14 cellular contexts compared by ENCODE assay signal in the genomic region with DNA sequence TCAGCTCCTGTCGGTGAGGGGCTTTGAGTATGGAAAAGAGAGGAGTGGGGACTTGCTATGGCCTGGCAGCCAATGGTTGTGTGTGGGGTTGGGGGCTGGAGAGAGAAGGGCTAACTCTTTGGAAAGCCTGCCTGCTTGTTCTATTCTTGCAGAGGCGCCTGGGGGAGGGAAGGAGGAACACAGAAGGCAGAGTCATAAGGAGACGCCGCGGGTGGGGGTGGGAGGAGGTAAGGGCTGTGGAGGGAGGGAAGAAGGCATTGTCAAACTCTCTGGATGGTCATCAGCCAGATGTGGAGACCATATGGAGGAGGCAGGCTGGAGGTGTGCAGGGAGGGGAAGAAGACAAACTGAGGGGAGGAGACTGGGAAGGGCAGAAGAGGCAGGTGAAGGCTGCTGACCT.
"Had no signal": no experiment of that assay in that cellular context is flagged by ENCODE, and none has a peak within 500 bp of the region (broad histone marks: within the 10 kb centered on the region; RNA-seq: fewer than 3 reads in every experiment).

No MANE protein-coding gene starts in this region.

- H3K9me3 ChIP-seq: breast epithelium, sigmoid colon, suprapubic skin had no signal

- H3K4me1 Mint-ChIP-seq: activated naive CD8-positive, alpha-beta T cell treated with anti-CD3 and anti-CD28 coated beads, Interleukin-2, amount 10 ng/mL, durations not matched to agents 7 days and 5 days had no signal

- H3K4me3 ChIP-seq: breast epithelium, sigmoid colon, suprapubic skin had no signal

- H3K27me3 Mint-ChIP-seq: activated CD4-positive, alpha-beta memory T cell treated with anti-CD3 and anti-CD28 coated beads for 36 hours had no signal

- ATAC-seq: activated T-cell treated with anti-CD3 and anti-CD28 coated beads, Interleukin-2, amount 50 U/mL, for 72 hours had no signal

- H3K27ac Mint-ChIP-seq: activated CD4-positive, alpha-beta memory T cell treated with anti-CD3 and anti-CD28 coated beads for 36 hours; activated naive CD8-positive, alpha-beta T cell treated with anti-CD3 and anti-CD28 coated beads, Interleukin-2, amount 10 ng/mL, durations not matched to agents 7 days and 5 days; activated T-cell treated with anti-CD3 and anti-CD28 coated beads, Interleukin-2, amount 50 U/mL, for 72 hours; nephron progenitor cell had no signal

- H3K36me3 ChIP-seq: breast epithelium, sigmoid colon, suprapubic skin had no signal

- H3K27ac ChIP-seq: breast epithelium, suprapubic skin had no signal

- DNase-seq: activated CD4-positive, alpha-beta memory T cell treated with anti-CD3 and anti-CD28 coated beads for 36 hours; activated CD4-positive, CD25-positive, alpha-beta regulatory T cell treated with anti-CD3 and anti-CD28 coated beads, Interleukin-2, amount 50 U/mL, for 72 hours; activated CD8-positive, alpha-beta memory T cell treated with anti-CD3 and anti-CD28 coated beads, Interleukin-2, amount 50 U/mL, for 4 hours; activated gamma-delta T cell treated with Interleukin-2 at 50 U/mL for 16 hours; activated naive CD8-positive, alpha-beta T cell treated with anti-CD3 and anti-CD28 coated beads, Interleukin-2, amount 10 ng/mL, durations not matched to agents 7 days and 5 days; activated T-cell treated with anti-CD3 and anti-CD28 coated beads, Interleukin-2, amount 50 U/mL, for 72 hours; foreskin melanocyte; islet precursor cell; nephron progenitor cell; sigmoid colon; stimulated activated CD4-positive, alpha-beta T cell treated with anti-CD3 and anti-CD28 coated beads, Interleukin-2, amount 100 ng/mL, for 24 hours; stimulated activated naive CD4-positive, alpha-beta T cell treated with Interleukin-2 at 50 U/mL for 16 hours had no signal

- H3K36me3 Mint-ChIP-seq: activated CD4-positive, alpha-beta memory T cell treated with anti-CD3 and anti-CD28 coated beads for 36 hours; activated naive CD8-positive, alpha-beta T cell treated with anti-CD3 and anti-CD28 coated beads, Interleukin-2, amount 10 ng/mL, durations not matched to agents 7 days and 5 days had no signal

- H3K27me3 ChIP-seq: breast epithelium, sigmoid colon, suprapubic skin had no signal

- H3K4me3 Mint-ChIP-seq: activated CD4-positive, alpha-beta memory T cell treated with anti-CD3 and anti-CD28 coated beads for 36 hours; activated naive CD8-positive, alpha-beta T cell treated with anti-CD3 and anti-CD28 coated beads, Interleukin-2, amount 10 ng/mL, durations not matched to agents 7 days and 5 days; activated T-cell treated with anti-CD3 and anti-CD28 coated beads, Interleukin-2, amount 50 U/mL, for 72 hours had no signal

- H3K9me3 Mint-ChIP-seq: activated CD4-positive, alpha-beta memory T cell treated with anti-CD3 and anti-CD28 coated beads for 36 hours; activated naive CD8-positive, alpha-beta T cell treated with anti-CD3 and anti-CD28 coated beads, Interleukin-2, amount 10 ng/mL, durations not matched to agents 7 days and 5 days; activated T-cell treated with anti-CD3 and anti-CD28 coated beads, Interleukin-2, amount 50 U/mL, for 72 hours; nephron progenitor cell had no signal
